In the genomic region with DNA sequence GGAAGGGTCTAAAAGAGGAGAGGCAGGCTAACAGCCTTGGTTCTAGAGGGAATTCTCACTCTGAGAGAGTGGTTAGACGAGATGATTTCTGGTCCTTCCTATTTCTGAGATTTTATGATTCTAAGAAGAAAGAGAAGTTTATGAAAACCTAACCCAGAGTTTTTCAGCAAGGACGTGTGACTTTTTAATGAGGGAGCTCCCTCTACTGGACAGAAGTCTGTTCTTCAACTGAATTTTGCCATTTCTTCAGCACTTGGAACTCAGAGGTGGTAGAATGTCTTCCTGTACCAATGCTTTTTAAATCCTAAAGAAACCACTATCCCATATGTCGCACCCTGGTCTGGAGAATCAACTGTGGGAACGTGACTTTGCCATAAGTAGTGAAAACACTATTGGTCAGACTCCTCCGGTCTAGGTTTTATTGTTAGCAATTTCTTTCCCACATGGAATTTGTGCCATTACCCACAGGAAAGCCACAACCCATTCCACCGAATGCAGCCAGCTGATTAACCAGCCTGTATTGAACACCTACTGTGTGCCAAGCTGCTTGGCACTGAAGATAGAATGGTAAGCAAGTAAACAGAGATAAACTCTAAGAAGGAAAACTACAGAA, we compare ENCODE assay signal across 9 cellular contexts.
DNase-seq lines count a peak whose midpoint lies in the region; FAIRE-seq and TF ChIP-seq lines count a peak whose summit lies in the region.
"Had no signal": no experiment of that assay in that cellular context is flagged by ENCODE, and none has a peak within 500 bp of the region (broad histone marks: within the 10 kb centered on the region; RNA-seq: fewer than 3 reads in every experiment).

No MANE protein-coding gene starts in this region.

- H3K4me3 ChIP-seq in astrocyte of the cerebellum (ENCODE audit: low read depth, low read length): no peak overlapping the region
- H3K4me3 ChIP-seq: skin epidermis had no signal

- in situ Hi-C loops in astrocyte of the cerebellum (cut with HindIII; ENCODE audit: low sequenced_read_pairs): no loop called here

- TF ChIP-seq CTCF in D721Med (IDR thresholded peaks at IDR 0.05; ENCODE audit: insufficient read depth, missing control alignments) (peak; percentile 78), GM20000 (IDR thresholded peaks at IDR 0.05; ENCODE audit: extremely low read depth, missing control alignments) (peak; percentile 49), astrocyte of the cerebellum (IDR thresholded peaks at IDR 0.05; ENCODE audit: low read depth, low read length, missing control alignments) (peak; percentile 73)

- DNase-seq in D721Med (ENCODE audit: insufficient read length, low spot score) (no peak), GM20000 (ENCODE audit: low spot score) (peak; percentile 37), NCI-H128 (lab: John Stamatoyannopoulos, UW; ENCODE audit: unreplicated experiment) (peak; percentile 9), astrocyte of the cerebellum (ENCODE audit: low read depth) (peak; percentile 63), iris pigment epithelial cell (ENCODE audit: low read depth) (peak; percentile 58), superior temporal gyrus (ENCODE audit: extremely low spot score) (peak; percentile 85), GM19240 (ENCODE audit: insufficient read length, low spot score) (no peak), NCI-H2081 treated with DMSO at 0.1 percent for 48 hours (lab: John Stamatoyannopoulos, UW) (no peak)

- FAIRE-seq in D721Med (lab: Jason Lieb, UNC): peak; percentile 91

Comparison
In these comparisons a context has a peak if more than half of its experiments do, and no peak if none do; other contexts are left out.
1. DNase-seq: peak in GM20000 (single experiment), NCI-H128 (single experiment), astrocyte of the cerebellum (single experiment), iris pigment epithelial cell (single experiment) and superior temporal gyrus (single experiment); none in D721Med (single experiment), GM19240 (single experiment) and NCI-H2081 treated with DMSO at 0.1 percent for 48 hours (single experiment).
2. Peak in every context shown above with its lines, with median percentiles within 50 percentile points of each other: CTCF ChIP-seq.